Comparison of ENCODE assay signal across 13 cellular contexts in genomic region chr5:20636686-20637085, GRCh38.
A peak's percentile ranks its signal among the peaks of the same experiment; 100 is the strongest.
DNase-seq lines count a peak whose midpoint lies in the region; ATAC-seq, FAIRE-seq and TF ChIP-seq lines count a peak whose summit lies in the region.
"Had no signal": no experiment of that assay in that cellular context is flagged by ENCODE, and none has a peak within 500 bp of the region (broad histone marks: within the 10 kb centered on the region; RNA-seq: fewer than 3 reads in every experiment).

No MANE protein-coding gene starts in this region.

- peak overlapping the region; percentile 71 for H3K4me2 ChIP-seq in SU-DHL-6 (ENCODE audit: low read depth, low read length, poor library complexity, severe bottlenecking)

- TF ChIP-seq CTCF in SU-DHL-6 (IDR thresholded peaks at IDR 0.05; ENCODE audit: insufficient read depth, low read length, poor library complexity, severe bottlenecking) (no peak), epithelial cell of esophagus (IDR thresholded peaks at IDR 0.05; ENCODE audit: insufficient read depth, low read depth, low read length, missing control alignments) (no peak), kidney (IDR thresholded peaks at IDR 0.05; ENCODE audit: borderline replicate concordance, extremely low read depth, insufficient read depth) (no peak)

- no peaks in the 10 kb centered on the region for H4K20me1 ChIP-seq in SU-DHL-6 (ENCODE audit: low read depth, low read length)

- no peak for FAIRE-seq in kidney (lab: Jason Lieb, UNC)
- FAIRE-seq: GM12891 had no signal

- no peaks in the 10 kb centered on the region for H3F3A ChIP-seq in SU-DHL-6 (ENCODE audit: insufficient read depth)

- intact Hi-C loops in kidney (cut with DNase I): no loop called here

- H3K4me1 ChIP-seq in ACC112 (ENCODE audit: control insufficient read depth, insufficient read depth, low read length, unreplicated experiment) (no peaks in the 10 kb centered on the region), kidney (ENCODE audit: control insufficient read depth in 1 of 2, insufficient read depth in 1 of 2, low read depth in 1 of 2, low read length in 2 of 2) (no peaks in the 10 kb centered on the region)

- H3K4me3 ChIP-seq in ACC112 (ENCODE audit: low read depth, low read length): peak overlapping the region; percentile 72
- H3K4me3 ChIP-seq in SU-DHL-6 (ENCODE audit: insufficient read depth, low read length, poor library complexity, severe bottlenecking): no peak overlapping the region
- no peak overlapping the region for H3K4me3 ChIP-seq in epithelial cell of esophagus (ENCODE audit: low read length)
- H3K4me3 ChIP-seq in kidney (ENCODE audit: low read length in 2 of 2): no peak overlapping the region

- no peaks in the 10 kb centered on the region for H3K9me2 ChIP-seq in SU-DHL-6 (replicated peaks; ENCODE audit: insufficient read depth, low read length)

- H3K79me2 ChIP-seq in ACC112 (ENCODE audit: control insufficient read depth, insufficient read depth, low read length, unreplicated experiment) (no peaks in the 10 kb centered on the region), SU-DHL-6 (ENCODE audit: insufficient read depth, low read length) (no peaks in the 10 kb centered on the region)

- no peaks in the 10 kb centered on the region for H3K9me3 ChIP-seq in SU-DHL-6 (ENCODE audit: insufficient read depth, low read length)
- no peaks in the 10 kb centered on the region for H3K9me3 ChIP-seq in kidney (ENCODE audit: control insufficient read depth in 1 of 2, low read length in 2 of 2)

- no peak for ATAC-seq in GM21723 (IDR thresholded peaks at IDR 0.05; ENCODE audit: unreplicated experiment)

- H3K27ac ChIP-seq in ACC112 (ENCODE audit: low read depth, low read length): no peak overlapping the region
- no peak overlapping the region for H3K27ac ChIP-seq in SU-DHL-6 (ENCODE audit: low read depth, low read length)
- no peak overlapping the region for H3K27ac ChIP-seq in kidney (ENCODE audit: low read depth in 2 of 2, low read length in 2 of 2)

- DNase-seq in HCEC 1CT (peak; percentile 45), epithelial cell of esophagus (ENCODE audit: low read depth) (peak; percentile 5), kidney (no peak), SKM-1 treated with dmso at 0.1 percent for 144 hours (lab: John Stamatoyannopoulos, UW; ENCODE audit: unreplicated experiment) (no peak)
- DNase-seq: C1 segment of cervical spinal cord; Calu3; CD4-positive, alpha-beta T cell; DMS 273 treated with DMSO at 0.1 percent for 48 hours; KG1 had no signal

- H2AFZ ChIP-seq in ACC112 (ENCODE audit: low read length, unreplicated experiment) (peak overlapping the region; percentile 55), SU-DHL-6 (ENCODE audit: low read depth, low read length, severe bottlenecking) (peak overlapping the region; percentile 86)

- H3K36me3 ChIP-seq in ACC112 (ENCODE audit: insufficient read depth, low read length) (no peaks in the 10 kb centered on the region), SU-DHL-6 (ENCODE audit: low read length) (no peaks in the 10 kb centered on the region), kidney (ENCODE audit: control insufficient read depth in 1 of 2, insufficient read depth in 2 of 2, low read length in 2 of 2) (no peaks in the 10 kb centered on the region)

- H3K27me3 ChIP-seq in ACC112 (ENCODE audit: insufficient read depth, low read length): no peaks in the 10 kb centered on the region
- no peaks in the 10 kb centered on the region for H3K27me3 ChIP-seq in SU-DHL-6 (ENCODE audit: low read length)

- H3K9ac ChIP-seq in SU-DHL-6 (ENCODE audit: low read length) (no peak overlapping the region), kidney (ENCODE audit: low read length in 2 of 2) (no peak overlapping the region)

Comparison
In these comparisons a context has a peak if more than half of its experiments do, and no peak if none do; other contexts are left out.
1. DNase-seq: peak in HCEC 1CT (single experiment) and epithelial cell of esophagus (single experiment); none in kidney (single experiment) and SKM-1 treated with dmso at 0.1 percent for 144 hours (single experiment).